Comparison of ENCODE assay signal across 9 cellular contexts in genomic region chr7:5428470-5429252, GRCh38. TPM values are rescaled to one million over a fixed set of nuclear protein-coding genes. Genes with fewer than 3 reads are reported as not detected.
DNase-seq lines count a peak whose midpoint lies in the region; ATAC-seq and TF ChIP-seq lines count a peak whose summit lies in the region.
"Had no signal": no experiment of that assay in that cellular context is flagged by ENCODE, and none has a peak within 500 bp of the region (broad histone marks: within the 10 kb centered on the region; RNA-seq: fewer than 3 reads in every experiment).

No MANE protein-coding gene starts in this region.

- H3K9me3 ChIP-seq in trophoblast cell (ENCODE audit: insufficient read depth, low read depth, low read length): peaks cover 4% of the 10 kb centered on the region

- peaks cover 57% of the 10 kb centered on the region for H3K79me1 ChIP-seq in trophoblast cell (ENCODE audit: low read length)

- H3K4me3 ChIP-seq in NB4 (ENCODE audit: low read depth, low read length) (peak overlapping the region; percentile 78), trophoblast cell (ENCODE audit: low read depth, low read length) (peak overlapping the region; percentile 67)

- intact Hi-C loops in activated CD8-positive, alpha-beta T cell treated with anti-CD3 and anti-CD28 coated beads for 36 hours (cut with micrococcal nuclease): no loop called here
- intact Hi-C loops in left cardiac atrium (cut with DNase I): no loop called here

- H4K12ac ChIP-seq in trophoblast cell (ENCODE audit: low read depth, low read length): peak overlapping the region; percentile 87

- WGBS in trophoblast cell (ENCODE audit: extremely low coverage, insufficient coverage, insufficient read length): no CpG with 5 or more reads among the region's 47 CpGs

- peak; percentile 89 for DNase-seq in EL
- DNase-seq in NB4 (ENCODE audit: low read depth): peak; percentile 95
- DNase-seq in activated CD8-positive, alpha-beta T cell treated with anti-CD3 and anti-CD28 coated beads for 36 hours: peak; percentile 40
- DNase-seq in left cardiac atrium: peak; percentile 84
- peak in 1 of 2 donors; percentile 36 for DNase-seq in trophoblast cell
- DNase-seq in NK-92 treated with Interleukin-12 subunit alpha and Interleukin-12 subunit beta, amount 100 ng/mL, for 24 hours (lab: John Stamatoyannopoulos, UW): no peak
- no peak for DNase-seq in stimulated activated CD4-positive, alpha-beta T cell treated with anti-CD3 and anti-CD28 coated beads, Interleukin-1b, Interleukin-23, amount 100 ng/mL, for 48 hours
- DNase-seq in natural killer cell treated with Interleukin-12 subunit alpha and Interleukin-12 subunit beta and Interleukin-15 and Interleukin-18, amount 100 ng/mL, for 72 hours (ENCODE audit: low spot score): no peak

- H4K91ac ChIP-seq in trophoblast cell (ENCODE audit: low read depth, low read length): peak overlapping the region; percentile 98

- peak overlapping the region; percentile 85 for H2BK5ac ChIP-seq in trophoblast cell (ENCODE audit: low read depth, low read length, poor library complexity)

- H3K9me3 Mint-ChIP-seq in activated CD8-positive, alpha-beta T cell treated with anti-CD3 and anti-CD28 coated beads for 36 hours: peaks cover 5% of the 10 kb centered on the region
- no peaks in the 10 kb centered on the region for H3K9me3 Mint-ChIP-seq in natural killer cell treated with Interleukin-12 subunit alpha and Interleukin-12 subunit beta and Interleukin-15 and Interleukin-18, amount 100 ng/mL, for 72 hours

- H3K18ac ChIP-seq in trophoblast cell (ENCODE audit: low read length): peak overlapping the region; percentile 97

- POLR2A ChIA-PET in activated CD8-positive, alpha-beta T cell treated with anti-CD3 and anti-CD28 coated beads for 36 hours (lab: Charles Lee): interaction anchor here (0.6 kb wide), 1 partner anchor 36 kb away, joined by 3 read pairs; no protein-coding TSS in a partner anchor

- H3K36me3 ChIP-seq in trophoblast cell (ENCODE audit: control insufficient read depth in 1 of 2, insufficient read depth in 2 of 2, low read length in 2 of 2): peaks cover 4% of the 10 kb centered on the region in 2 experiments

- H2AFZ ChIP-seq in trophoblast cell (ENCODE audit: insufficient read depth, low read length, poor library complexity): peak overlapping the region; percentile 42

- no peak overlapping the region for H3K23ac ChIP-seq in trophoblast cell (ENCODE audit: low read length)

- peaks cover 50% of the 10 kb centered on the region for H3K79me2 ChIP-seq in trophoblast cell (ENCODE audit: control insufficient read depth, insufficient read depth, low read length, poor library complexity)

- no peaks in the 10 kb centered on the region for H3K27me3 ChIP-seq in trophoblast cell (ENCODE audit: insufficient read depth, low read length)

- peak overlapping the region; percentile 68 for H3K4me2 ChIP-seq in trophoblast cell (ENCODE audit: low read length)

- H2AK5ac ChIP-seq in trophoblast cell (ENCODE audit: low read length): peak overlapping the region; percentile 87

- TF ChIP-seq CTCF in NB4 (IDR thresholded peaks at IDR 0.05; ENCODE audit: low read depth, low read length): peak; percentile 7
- TF ChIP-seq CTCF in activated CD8-positive, alpha-beta T cell treated with anti-CD3 and anti-CD28 coated beads for 36 hours (IDR thresholded peaks at IDR 0.05): no peak

- H2BK12ac ChIP-seq in trophoblast cell (ENCODE audit: low read length): peak overlapping the region; percentile 77

- peaks cover 26% of the 10 kb centered on the region for H3K4me1 Mint-ChIP-seq in activated CD8-positive, alpha-beta T cell treated with anti-CD3 and anti-CD28 coated beads for 36 hours (ENCODE audit: low read depth)
- H3K4me1 Mint-ChIP-seq in natural killer cell treated with Interleukin-12 subunit alpha and Interleukin-12 subunit beta and Interleukin-15 and Interleukin-18, amount 100 ng/mL, for 72 hours (ENCODE audit: low read depth in 2 of 2): peaks cover 10 to 19% of the 10 kb centered on the region in 2 donors

- ATAC-seq in activated CD8-positive, alpha-beta T cell treated with anti-CD3 and anti-CD28 coated beads for 36 hours: no peak
- ATAC-seq in left cardiac atrium: peak; percentile 9 to 25
- ATAC-seq in natural killer cell treated with Interleukin-12 subunit alpha and Interleukin-12 subunit beta and Interleukin-15 and Interleukin-18, amount 100 ng/mL, for 72 hours: no peak

- H4K8ac ChIP-seq in trophoblast cell (ENCODE audit: low read depth, low read length): peak overlapping the region; percentile 88

- H3K27me3 Mint-ChIP-seq in activated CD8-positive, alpha-beta T cell treated with anti-CD3 and anti-CD28 coated beads for 36 hours: peaks cover 71% of the 10 kb centered on the region
- peaks cover 39 to 46% of the 10 kb centered on the region in 2 donors for H3K27me3 Mint-ChIP-seq in natural killer cell treated with Interleukin-12 subunit alpha and Interleukin-12 subunit beta and Interleukin-15 and Interleukin-18, amount 100 ng/mL, for 72 hours

- peak overlapping the region; percentile 99 for H3K14ac ChIP-seq in trophoblast cell (ENCODE audit: low read length)

- no peak overlapping the region for H3K4me3 Mint-ChIP-seq in activated CD8-positive, alpha-beta T cell treated with anti-CD3 and anti-CD28 coated beads for 36 hours
- H3K4me3 Mint-ChIP-seq in natural killer cell treated with Interleukin-12 subunit alpha and Interleukin-12 subunit beta and Interleukin-15 and Interleukin-18, amount 100 ng/mL, for 72 hours: no peak overlapping the region

- no peak overlapping the region for H3K27ac Mint-ChIP-seq in activated CD8-positive, alpha-beta T cell treated with anti-CD3 and anti-CD28 coated beads for 36 hours
- H3K27ac Mint-ChIP-seq in natural killer cell treated with Interleukin-12 subunit alpha and Interleukin-12 subunit beta and Interleukin-15 and Interleukin-18, amount 100 ng/mL, for 72 hours: no peak overlapping the region
- H3K27ac Mint-ChIP-seq: T-helper 1 cell treated with Interleukin-12 subunit alpha and Interleukin-12 subunit beta and Interleukin-4 antibody, amounts not matched to agents 30 μg/mL and 1 μg/mL, for 36 hours had no signal

- peak overlapping the region; percentile 91 for H2BK120ac ChIP-seq in trophoblast cell (ENCODE audit: insufficient read depth, low read length, poor library complexity)

- H3K36me3 Mint-ChIP-seq in activated CD8-positive, alpha-beta T cell treated with anti-CD3 and anti-CD28 coated beads for 36 hours (ENCODE audit: low read depth): peaks cover 5% of the 10 kb centered on the region
- H3K36me3 Mint-ChIP-seq in natural killer cell treated with Interleukin-12 subunit alpha and Interleukin-12 subunit beta and Interleukin-15 and Interleukin-18, amount 100 ng/mL, for 72 hours: no peaks in the 10 kb centered on the region

- TF ChIP-seq POLR2A in NB4 (IDR thresholded peaks at IDR 0.05; ENCODE audit: extremely low read depth, insufficient read length): peak; percentile 30

- peaks cover 17 to 24% of the 10 kb centered on the region in 2 experiments for H3K4me1 ChIP-seq in trophoblast cell (ENCODE audit: control insufficient read depth in 1 of 2, insufficient read depth in 2 of 2, low read length in 2 of 2)

- CTCF ChIA-PET in activated CD8-positive, alpha-beta T cell treated with anti-CD3 and anti-CD28 coated beads for 36 hours (lab: Charles Lee): no interaction called here

- peak overlapping the region; percentile 44 for H3K4ac ChIP-seq in trophoblast cell (ENCODE audit: low read depth, low read length)

- peak overlapping the region; percentile 84 for H3K9ac ChIP-seq in trophoblast cell (ENCODE audit: low read length)

- H3K27ac ChIP-seq in trophoblast cell (ENCODE audit: low read depth, low read length): peak overlapping the region; percentile 99

RNA-seq across cellular contexts. Expression of gene TNRC18, which starts 5.0 kb away (rescaled TPM):
- total RNA-seq in activated CD8-positive, alpha-beta T cell treated with anti-CD3 and anti-CD28 coated beads for 36 hours: 10 to 100 TPM; 43.8 to 44.2 TPM
- total RNA-seq in left cardiac atrium: 10 to 100 TPM; 39.4 to 44.7 TPM
- polyA plus RNA-seq in trophoblast cell (2013): 39.0 and 39.9 TPM in 2 replicates
- 10 to 100 TPM; 81.2 to 87.6 TPM for total RNA-seq in natural killer cell treated with Interleukin-12 subunit alpha and Interleukin-12 subunit beta and Interleukin-15 and Interleukin-18, amount 100 ng/mL, for 72 hours

Comparison
In these comparisons a context has a peak if more than half of its experiments do, and no peak if none do; other contexts are left out.
1. DNase-seq: peak in EL (single experiment), NB4 (single experiment), activated CD8-positive, alpha-beta T cell treated with anti-CD3 and anti-CD28 coated beads for 36 hours (single experiment) and left cardiac atrium (single experiment); none in NK-92 treated with Interleukin-12 subunit alpha and Interleukin-12 subunit beta, amount 100 ng/mL, for 24 hours (single experiment), stimulated activated CD4-positive, alpha-beta T cell treated with anti-CD3 and anti-CD28 coated beads, Interleukin-1b, Interleukin-23, amount 100 ng/mL, for 48 hours (single experiment) and natural killer cell treated with Interleukin-12 subunit alpha and Interleukin-12 subunit beta and Interleukin-15 and Interleukin-18, amount 100 ng/mL, for 72 hours (single experiment).
2. ATAC-seq: peak in left cardiac atrium (2 of 2); none in activated CD8-positive, alpha-beta T cell treated with anti-CD3 and anti-CD28 coated beads for 36 hours (single experiment) and natural killer cell treated with Interleukin-12 subunit alpha and Interleukin-12 subunit beta and Interleukin-15 and Interleukin-18, amount 100 ng/mL, for 72 hours (0 of 2).